In genomic region chr5:1698589-1699316, GRCh38 we compare ENCODE assay signal across 23 cellular contexts.
"Had no signal": no experiment of that assay in that cellular context is flagged by ENCODE, and none has a peak within 500 bp of the region (broad histone marks: within the 10 kb centered on the region; RNA-seq: fewer than 3 reads in every experiment).

No MANE protein-coding gene starts in this region.

- H3K36me3 Mint-ChIP-seq: activated naive CD8-positive, alpha-beta T cell treated with anti-CD3 and anti-CD28 coated beads, Interleukin-2, amount 10 ng/mL, durations not matched to agents 7 days and 5 days; stimulated activated naive B cell treated with anti-CD40 and anti-IgM and Interleukin-4, amounts not matched to agents 10 μg/mL and 1 μg/mL and 100 μg/mL, for 72 hours had no signal

- H3K27me3 ChIP-seq: testis, transverse colon had no signal

- H3K4me1 Mint-ChIP-seq: activated naive CD8-positive, alpha-beta T cell treated with anti-CD3 and anti-CD28 coated beads, Interleukin-2, amount 10 ng/mL, durations not matched to agents 7 days and 5 days; endodermal cell; nephron; stimulated activated naive B cell treated with anti-CD40 and anti-IgM and Interleukin-4, amounts not matched to agents 10 μg/mL and 1 μg/mL and 100 μg/mL, for 72 hours; T-helper 17 cell had no signal

- H3K4me3 ChIP-seq: mucosa of descending colon, testis, transverse colon had no signal

- H3K36me3 ChIP-seq: transverse colon had no signal

- FAIRE-seq: keratinocyte had no signal

- H3K4me3 Mint-ChIP-seq: activated naive CD8-positive, alpha-beta T cell treated with anti-CD3 and anti-CD28 coated beads, Interleukin-2, amount 10 ng/mL, durations not matched to agents 7 days and 5 days; dendritic cell treated with granulocyte-macrophage colony-stimulating factor and Interleukin-4, amounts not matched to agents 40 ng/mL and 50 ng/mL, for 4 days; endodermal cell; nephron; stimulated activated naive B cell treated with anti-CD40 and anti-IgM and Interleukin-4, amounts not matched to agents 10 μg/mL and 1 μg/mL and 100 μg/mL, for 72 hours; T-helper 17 cell had no signal

- H3K27ac Mint-ChIP-seq: activated naive CD8-positive, alpha-beta T cell treated with anti-CD3 and anti-CD28 coated beads, Interleukin-2, amount 10 ng/mL, durations not matched to agents 7 days and 5 days; activated T-helper 2 cell treated with anti-CD3 and anti-CD28 coated beads, Interferon-gamma antibody, Interleukin-2, Interleukin-4, amounts not matched to agents 10 μg/mL and 5 μg/mL and 100 μg/mL, durations not matched to agents 14 hours and 24 hours and 36 hours; dendritic cell treated with granulocyte-macrophage colony-stimulating factor and Interleukin-4, amounts not matched to agents 40 ng/mL and 50 ng/mL, for 4 days; endodermal cell; nephron; stimulated activated naive B cell treated with anti-CD40 and anti-IgM and Interleukin-4, amounts not matched to agents 10 μg/mL and 1 μg/mL and 100 μg/mL, for 72 hours; T-helper 17 cell had no signal

- DNase-seq: activated naive CD8-positive, alpha-beta T cell treated with anti-CD3 and anti-CD28 coated beads, Interleukin-2, amount 10 ng/mL, durations not matched to agents 7 days and 5 days; activated T-cell treated with anti-CD3 and anti-CD28 coated beads for 4 hours; amygdala; central memory CD4-positive, alpha-beta T cell; endodermal cell; foreskin fibroblast; hippocampal formation; left cardiac atrium; left ventricle myocardium superior; mucosa of descending colon; posterior cingulate gyrus; right cardiac atrium; stimulated activated CD4-positive, alpha-beta T cell treated with anti-CD3 and anti-CD28 coated beads, Interleukin-4, amount 100 ng/mL, for 4 hours; stimulated activated CD8-positive, alpha-beta memory T cell treated with anti-CD3 and anti-CD28 coated beads, Interleukin-4, amount 100 ng/mL, for 48 hours; stimulated activated naive B cell treated with anti-CD40 and anti-IgM and Interleukin-4, amounts not matched to agents 10 μg/mL and 1 μg/mL and 100 μg/mL, for 72 hours; T-helper 17 cell; T1000; testis; transverse colon had no signal

- H3K9me3 Mint-ChIP-seq: activated naive CD8-positive, alpha-beta T cell treated with anti-CD3 and anti-CD28 coated beads, Interleukin-2, amount 10 ng/mL, durations not matched to agents 7 days and 5 days; activated T-helper 2 cell treated with anti-CD3 and anti-CD28 coated beads, Interferon-gamma antibody, Interleukin-2, Interleukin-4, amounts not matched to agents 10 μg/mL and 5 μg/mL and 100 μg/mL, durations not matched to agents 14 hours and 24 hours and 36 hours; dendritic cell treated with granulocyte-macrophage colony-stimulating factor and Interleukin-4, amounts not matched to agents 40 ng/mL and 50 ng/mL, for 4 days; nephron; stimulated activated naive B cell treated with anti-CD40 and anti-IgM and Interleukin-4, amounts not matched to agents 10 μg/mL and 1 μg/mL and 100 μg/mL, for 72 hours had no signal
